10 cellular contexts compared by ENCODE assay signal in the genomic region with DNA sequence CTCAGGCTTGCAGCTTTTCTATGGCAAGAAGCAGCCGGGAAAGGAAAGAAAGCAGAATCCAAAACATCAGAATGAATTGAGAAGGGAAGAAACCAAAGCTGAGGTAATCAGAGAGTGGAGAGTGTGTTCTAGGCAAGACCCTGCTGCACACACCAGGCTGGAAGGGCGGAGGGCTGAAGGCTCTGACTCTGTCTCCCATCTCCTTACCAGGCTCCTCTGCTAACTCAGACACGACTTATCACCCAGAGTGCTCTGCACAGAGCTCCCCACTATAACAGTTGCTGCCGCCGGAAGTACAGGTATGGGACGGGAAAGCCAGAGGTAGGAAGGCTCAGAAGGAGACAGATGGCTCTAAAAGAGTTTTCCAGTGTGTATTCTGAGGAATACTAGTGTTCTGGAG. TPM values are rescaled to one million over a fixed set of nuclear protein-coding genes. Genes with fewer than 3 reads are reported as not detected.
DNase-seq lines count a peak whose midpoint lies in the region; ATAC-seq and TF ChIP-seq lines count a peak whose summit lies in the region.
"Had no signal": no experiment of that assay in that cellular context is flagged by ENCODE, and none has a peak within 500 bp of the region (broad histone marks: within the 10 kb centered on the region; RNA-seq: fewer than 3 reads in every experiment).

No MANE protein-coding gene starts in this region.

- H3F3A ChIP-seq in PC-9 (ENCODE audit: insufficient read depth, low read depth) = peaks cover 6% of the 10 kb centered on the region; the same call in 1 of the 2 replicates

- ATAC-seq in left colon (no peak), HG02759 (IDR thresholded peaks at IDR 0.05; ENCODE audit: unreplicated experiment) (no peak), GM21576 (IDR thresholded peaks at IDR 0.05; ENCODE audit: unreplicated experiment) (no peak)

- H3K4me3 Mint-ChIP-seq in endothelial cell (ENCODE audit: unreplicated experiment) (peak overlapping the region; percentile 99), progenitor cell of endocrine pancreas (ENCODE audit: low read depth) (peak overlapping the region; percentile 97)

- intact Hi-C loops in PC-9 (cut with micrococcal nuclease; ENCODE audit: unreplicated experiment) = loop anchor here (5.0 kb wide), 1 partner anchor 160 kb away; a partner anchor contains a TSS
- intact Hi-C loops in left colon (cut with DNase I, micrococcal nuclease) = no loop called here

- no peaks in the 10 kb centered on the region for H4K20me1 ChIP-seq in PC-9 (ENCODE audit: insufficient read depth)

- BruUV-seq in PC-9 (replicated peaks; lab: Mats Ljungman, UMichigan) = no TSS peak

- CTCF ChIA-PET in PC-9 (lab: Charles Lee) = interaction anchor here (1.2 kb wide), 1 partner anchor 67 kb away, joined by 3 read pairs; no protein-coding TSS in a partner anchor

- DNase-seq in PC-9 (no peak), endothelial cell (ENCODE audit: low spot score) (no peak), progenitor cell of endocrine pancreas (ENCODE audit: low spot score, unreplicated experiment) (no peak), left colon (no peak), NCI-H1105 treated with DMSO at 0.1 percent for 48 hours (lab: John Stamatoyannopoulos, UW) (no peak)
- DNase-seq: body of pancreas had no signal

- peaks cover 28% of the 10 kb centered on the region for H3K79me2 ChIP-seq in PC-9 (ENCODE audit: low read depth)

- H2AFZ ChIP-seq in PC-9 = no peak overlapping the region

- H3K9me3 Mint-ChIP-seq in endothelial cell (ENCODE audit: unreplicated experiment) (no peaks in the 10 kb centered on the region), progenitor cell of endocrine pancreas (ENCODE audit: low read depth) (no peaks in the 10 kb centered on the region)

- peaks cover 15% of the 10 kb centered on the region; the same call in 1 of the 2 replicates for H3K4me1 ChIP-seq in PC-9 (replicated peaks; ENCODE audit: insufficient read depth)

- H3K27ac ChIP-seq in PC-9 = peak overlapping the region; percentile 66; the same call in 1 of the 2 replicates

- H3K27ac Mint-ChIP-seq in endothelial cell (ENCODE audit: unreplicated experiment) (peak overlapping the region; percentile 97), progenitor cell of endocrine pancreas (peak overlapping the region; percentile 93)

- POLR2A ChIA-PET in PC-9 (lab: Charles Lee; ENCODE audit: unreplicated experiment) = interaction anchor here (0.6 to 0.7 kb wide), 3 partner anchors 123 to 905 kb away, joined by 3 to 13 read pairs (median 4); no protein-coding TSS in a partner anchor

- H3K4me1 Mint-ChIP-seq in endothelial cell (ENCODE audit: unreplicated experiment) (peaks cover 26% of the 10 kb centered on the region), progenitor cell of endocrine pancreas (ENCODE audit: low read depth) (peaks cover 24% of the 10 kb centered on the region)

- no peaks in the 10 kb centered on the region for H3K9me2 ChIP-seq in PC-9 (ENCODE audit: insufficient read depth)

- H3K27me3 Mint-ChIP-seq in endothelial cell (ENCODE audit: unreplicated experiment) = peaks cover 4% of the 10 kb centered on the region
- no peaks in the 10 kb centered on the region for H3K27me3 Mint-ChIP-seq in progenitor cell of endocrine pancreas

- no peaks in the 10 kb centered on the region for H3K27me3 ChIP-seq in PC-9 (ENCODE audit: insufficient read depth, low read depth)
- H3K27me3 ChIP-seq: body of pancreas had no signal

- H3K36me3 ChIP-seq in PC-9 (ENCODE audit: low read depth) = no peaks in the 10 kb centered on the region

- TF ChIP-seq CTCF in PC-9 (conservative IDR thresholded peaks at IDR 0.05) (no peak), endothelial cell (IDR thresholded peaks at IDR 0.05; ENCODE audit: unreplicated experiment) (no peak), progenitor cell of endocrine pancreas (IDR thresholded peaks at IDR 0.05; ENCODE audit: unreplicated experiment) (no peak)

- H3K4me3 ChIP-seq in GM08714 (ENCODE audit: low read length) (peak overlapping the region; percentile 87; the same call in 1 of the 2 replicates), PC-9 (peak overlapping the region; percentile 64; the same call in 1 of the 2 replicates)

- H3K36me3 Mint-ChIP-seq in endothelial cell (ENCODE audit: low read depth, unreplicated experiment) (peaks cover 18% of the 10 kb centered on the region), progenitor cell of endocrine pancreas (ENCODE audit: insufficient read depth) (peaks cover 11% of the 10 kb centered on the region)

- H3K4me2 ChIP-seq in PC-9 = peak overlapping the region; percentile 96

- H3K9me3 ChIP-seq in PC-9 (ENCODE audit: insufficient read depth, low read depth) = no peaks in the 10 kb centered on the region
- H3K9me3 ChIP-seq: body of pancreas had no signal

RNA-seq across cellular contexts. Expression of a gene that starts 1.2 kb away (rescaled TPM):
- total RNA-seq in PC-9 (2021) (42.5 and 47.7 TPM in 2 replicates), endothelial cell (ENCODE audit: unreplicated experiment) (48.3 TPM), progenitor cell of endocrine pancreas (47.1 and 52.0 TPM in 2 replicates), left colon (10 to 100 TPM; 22.6 to 26.2 TPM)

RNA-seq across cellular contexts. Expression of a gene that starts 1.4 kb away (rescaled TPM):
- total RNA-seq in PC-9 (2021) (7.6 and 12.8 TPM in 2 replicates), endothelial cell (ENCODE audit: unreplicated experiment) (7.5 TPM), progenitor cell of endocrine pancreas (12.8 and 14.0 TPM in 2 replicates), left colon (1 to 10 TPM; 6.8 to 9.2 TPM)

RNA-seq across cellular contexts. Expression of a gene that starts 8.7 kb away (rescaled TPM):
- total RNA-seq in PC-9 (2021) (1.2 TPM in 1 of 2 replicates, not detected in the other), endothelial cell (ENCODE audit: unreplicated experiment) (1.1 TPM), progenitor cell of endocrine pancreas (1.5 and 2.0 TPM in 2 replicates), left colon (1 to 10 TPM; 1.2 to 1.6 TPM)
- total RNA-seq: lung microvascular endothelial cell had no signal

RNA-seq across cellular contexts. Expression of a gene that starts 10.7 kb away (rescaled TPM):
- total RNA-seq in PC-9 (2021) = not detected in 2 replicates
- 1.6 TPM for total RNA-seq in endothelial cell (ENCODE audit: unreplicated experiment)
- total RNA-seq in progenitor cell of endocrine pancreas = not detected in 2 replicates
- total RNA-seq in left colon = 1 to 10 TPM in 1 of 2 donors, under 1 TPM in 1; 0.40 to 2.8 TPM

RNA-seq across cellular contexts. Expression of a gene that starts 20.7 kb away (rescaled TPM):
- total RNA-seq in PC-9 (2021) (5.6 and 6.1 TPM in 2 replicates), endothelial cell (ENCODE audit: unreplicated experiment) (214 TPM), progenitor cell of endocrine pancreas (31.5 and 34.0 TPM in 2 replicates), left colon (1 to 10 TPM; 2.7 to 2.8 TPM)
